8 cellular contexts compared by ENCODE assay signal in the genomic region with DNA sequence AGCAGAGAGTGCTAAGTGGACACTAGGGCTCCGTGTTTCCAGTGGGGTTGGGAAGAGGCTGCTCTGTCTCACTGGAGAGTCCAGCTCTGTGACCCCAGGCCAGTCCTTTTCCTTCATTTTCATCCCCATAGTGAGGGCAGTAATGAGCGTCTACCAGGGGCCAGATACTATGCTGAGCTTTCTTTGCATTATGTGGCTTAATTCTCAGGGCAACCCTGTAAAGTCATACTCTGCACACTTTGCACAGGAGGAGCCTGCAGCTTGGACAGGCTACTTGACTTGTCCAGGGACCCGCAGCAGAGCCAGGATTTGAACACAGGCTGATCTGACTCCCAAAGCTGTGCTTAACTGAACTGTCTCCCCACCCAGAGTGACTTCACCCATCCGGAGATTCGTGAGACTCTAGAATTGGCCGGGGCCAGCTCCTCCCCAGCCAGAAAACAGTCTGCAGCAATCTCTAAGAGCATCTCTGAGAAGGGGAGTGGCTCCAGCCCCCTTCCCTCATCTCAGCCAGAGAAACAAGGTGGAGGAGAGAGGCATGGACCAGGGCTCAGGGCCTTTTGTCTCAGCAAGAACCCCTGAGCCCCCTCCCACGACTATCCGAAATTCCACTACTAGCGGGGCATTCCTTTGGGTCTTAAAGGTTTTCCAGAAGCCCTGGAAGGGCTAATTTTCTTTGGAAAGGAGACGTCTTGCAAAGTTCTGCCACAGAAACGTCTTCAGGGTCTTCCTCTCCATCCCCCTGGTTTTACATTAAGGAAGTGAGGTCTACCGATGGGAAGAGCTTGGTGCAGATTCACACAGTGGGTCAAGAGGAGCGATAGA. TPM values are rescaled to one million over a fixed set of nuclear protein-coding genes. Genes with fewer than 3 reads are reported as not detected.
DNase-seq lines count a peak whose midpoint lies in the region; ATAC-seq lines count a peak whose summit lies in the region.

No MANE protein-coding gene starts in this region.

- H3K27me3 ChIP-seq in adipocyte (replicated peaks; ENCODE audit: control insufficient read depth, insufficient read depth, low read length), result peaks cover 8% of the 10 kb centered on the region
- H3K27me3 ChIP-seq in layer of hippocampus (ENCODE audit: control insufficient read depth, insufficient read depth, low read length), result no peaks in the 10 kb centered on the region
- peaks cover 8 to 26% (median 25%) of the 10 kb centered on the region in 5 donors for H3K27me3 ChIP-seq in subcutaneous abdominal adipose tissue (ENCODE audit: control insufficient read depth in 5 of 5, insufficient read depth in 4 of 5, low read length in 5 of 5)
- H3K27me3 ChIP-seq in MG63, result no peaks in the 10 kb centered on the region

- peaks cover 49% of the 10 kb centered on the region for H3K27me3 Mint-ChIP-seq in activated CD4-positive, alpha-beta T cell treated with anti-CD3 and anti-CD28 coated beads, Interleukin-2, amount 10 ng/mL, durations not matched to agents 24 days and 14 days

- peaks cover 3% of the 10 kb centered on the region for H3K4me1 Mint-ChIP-seq in activated CD4-positive, alpha-beta T cell treated with anti-CD3 and anti-CD28 coated beads, Interleukin-2, amount 10 ng/mL, durations not matched to agents 24 days and 14 days

- no peaks in the 10 kb centered on the region for H3K36me3 Mint-ChIP-seq in activated CD4-positive, alpha-beta T cell treated with anti-CD3 and anti-CD28 coated beads, Interleukin-2, amount 10 ng/mL, durations not matched to agents 24 days and 14 days (ENCODE audit: low read depth)

- DNase-seq in activated CD4-positive, alpha-beta T cell treated with anti-CD3 and anti-CD28 coated beads, Interleukin-2, amount 10 ng/mL, durations not matched to agents 24 days and 14 days, result peak; percentile 61
- DNase-seq in activated CD4-positive, alpha-beta T cell treated with anti-CD3 and anti-CD28 coated beads, Interleukin-2, amount 50 U/mL, for 1 hour, result no peak
- DNase-seq in adipocyte (ENCODE audit: low read depth) (no peak), MG63 (no peak), midbrain (lab: John Stamatoyannopoulos, UW) (no peak)

- H3K36me3 ChIP-seq in adipocyte (ENCODE audit: control insufficient read depth, insufficient read depth, low read length, severe bottlenecking) (no peaks in the 10 kb centered on the region), subcutaneous abdominal adipose tissue (ENCODE audit: control insufficient read depth in 5 of 5, insufficient read depth in 5 of 5, low read length in 5 of 5) (peaks cover 0 to 10% (median 3%) of the 10 kb centered on the region in 5 donors), MG63 (no peaks in the 10 kb centered on the region)

- no peak overlapping the region for H3K27ac Mint-ChIP-seq in activated CD4-positive, alpha-beta T cell treated with anti-CD3 and anti-CD28 coated beads, Interleukin-2, amount 10 ng/mL, durations not matched to agents 24 days and 14 days

- peak overlapping the region; percentile 69 for H3K4me3 ChIP-seq in adipocyte (ENCODE audit: low read length)
- H3K4me3 ChIP-seq in subcutaneous abdominal adipose tissue (ENCODE audit: low read depth in 1 of 5, low read length in 5 of 5), result peak overlapping the region; percentile 49 to 59 (median 55)
- H3K4me3 ChIP-seq in MG63, result no peak overlapping the region

- H3K27ac ChIP-seq in layer of hippocampus (ENCODE audit: low read depth, low read length) (peak overlapping the region; percentile 9), subcutaneous abdominal adipose tissue (ENCODE audit: low read depth, low read length) (no peak overlapping the region)

- H3K4me1 ChIP-seq in adipocyte (ENCODE audit: control insufficient read depth, insufficient read depth, low read length) (peaks cover 3% of the 10 kb centered on the region), subcutaneous abdominal adipose tissue (ENCODE audit: control insufficient read depth in 5 of 5, insufficient read depth in 5 of 5, low read length in 5 of 5) (peaks cover 0 to 25% (median 15%) of the 10 kb centered on the region in 5 donors)

- no peaks in the 10 kb centered on the region for H3K9me3 ChIP-seq in adipocyte (ENCODE audit: control insufficient read depth, low read length)
- no peaks in the 10 kb centered on the region for H3K9me3 ChIP-seq in subcutaneous abdominal adipose tissue (ENCODE audit: control insufficient read depth in 5 of 5, low read length in 5 of 5)
- no peaks in the 10 kb centered on the region for H3K9me3 ChIP-seq in MG63

- H3K9ac ChIP-seq in adipocyte (ENCODE audit: low read length) (peak overlapping the region; percentile 28), subcutaneous abdominal adipose tissue (ENCODE audit: low read length in 5 of 5) (peak overlapping the region in 1 of 5 donors; percentile 62)

- peak overlapping the region; percentile 59 for H3K4me3 Mint-ChIP-seq in activated CD4-positive, alpha-beta T cell treated with anti-CD3 and anti-CD28 coated beads, Interleukin-2, amount 10 ng/mL, durations not matched to agents 24 days and 14 days

- no peak for ATAC-seq in GM21381 (IDR thresholded peaks at IDR 0.05; ENCODE audit: unreplicated experiment)

- H3K9me3 Mint-ChIP-seq in activated CD4-positive, alpha-beta T cell treated with anti-CD3 and anti-CD28 coated beads, Interleukin-2, amount 10 ng/mL, durations not matched to agents 24 days and 14 days, result no peaks in the 10 kb centered on the region

- intact Hi-C loops in activated CD4-positive, alpha-beta T cell treated with anti-CD3 and anti-CD28 coated beads, Interleukin-2, amount 10 ng/mL, durations not matched to agents 24 days and 14 days (cut with micrococcal nuclease), result loop anchor here (1.0 to 5.0 kb wide), 3 partner anchors 99 to 351 kb away; no protein-coding TSS in a partner anchor

RNA-seq across cellular contexts. Expression of a gene that starts 0.9 kb away (rescaled TPM):
- not detected in 2 replicates for total RNA-seq in activated CD4-positive, alpha-beta T cell treated with anti-CD3 and anti-CD28 coated beads, Interleukin-2, amount 10 ng/mL, durations not matched to agents 24 days and 14 days
- 0.23 TPM in 1 of 2 replicates, not detected in the other for total RNA-seq in MG63 (2014; rRNA removed; shearing (Covaris generic); ENCODE audit: low replicate concordance)

RNA-seq across cellular contexts. Expression of a gene that starts 14.7 kb away (rescaled TPM):
- not detected in 2 replicates for total RNA-seq in activated CD4-positive, alpha-beta T cell treated with anti-CD3 and anti-CD28 coated beads, Interleukin-2, amount 10 ng/mL, durations not matched to agents 24 days and 14 days
- not detected in 2 replicates for total RNA-seq in MG63 (2014; rRNA removed; shearing (Covaris generic); ENCODE audit: low replicate concordance)

RNA-seq across cellular contexts. Expression of a gene that starts 29.6 kb away (rescaled TPM):
- 0.89 and 1.4 TPM in 2 replicates for total RNA-seq in activated CD4-positive, alpha-beta T cell treated with anti-CD3 and anti-CD28 coated beads, Interleukin-2, amount 10 ng/mL, durations not matched to agents 24 days and 14 days
- 6.3 and 30.7 TPM in 2 replicates for total RNA-seq in MG63 (2014; rRNA removed; shearing (Covaris generic); ENCODE audit: low replicate concordance)

RNA-seq across cellular contexts. Expression of a gene that starts 54.1 kb away (rescaled TPM):
- total RNA-seq in activated CD4-positive, alpha-beta T cell treated with anti-CD3 and anti-CD28 coated beads, Interleukin-2, amount 10 ng/mL, durations not matched to agents 24 days and 14 days, result 43.8 and 46.9 TPM in 2 replicates
- 28.5 and 38.5 TPM in 2 replicates for total RNA-seq in MG63 (2014; rRNA removed; shearing (Covaris generic); ENCODE audit: low replicate concordance)

RNA-seq across cellular contexts. Expression of a gene that starts 54.4 kb away (rescaled TPM):
- 206 and 214 TPM in 2 replicates for total RNA-seq in activated CD4-positive, alpha-beta T cell treated with anti-CD3 and anti-CD28 coated beads, Interleukin-2, amount 10 ng/mL, durations not matched to agents 24 days and 14 days
- total RNA-seq in MG63 (2014; rRNA removed; shearing (Covaris generic); ENCODE audit: low replicate concordance), result 95.0 and 160 TPM in 2 replicates
